In genomic region chr1:193103759-193104495, GRCh38 we compare ENCODE assay signal across 8 cellular contexts. TPM values are rescaled to one million over a fixed set of nuclear protein-coding genes. Genes with fewer than 3 reads are reported as not detected.
DNase-seq lines count a peak whose midpoint lies in the region; ATAC-seq and TF ChIP-seq lines count a peak whose summit lies in the region.

No MANE protein-coding gene starts in this region.

- peak overlapping the region; percentile 81 for H3K27ac ChIP-seq in SJCRH30

- H3K9me3 ChIP-seq in SJCRH30 (replicated peaks): no peaks in the 10 kb centered on the region

- no peak for TF ChIP-seq CTCF in fibroblast of mammary gland (conservative IDR thresholded peaks at IDR 0.05; ENCODE audit: control insufficient read depth, insufficient read depth, low read depth, low read length)

- DNase-seq in SJCRH30: peak in 1 of 2 experiments; percentile 26
- no peak for DNase-seq in fibroblast of mammary gland (ENCODE audit: low read depth)
- peak; percentile 5 for DNase-seq in retina
- DNase-seq in central memory CD4-positive, alpha-beta T cell: no peak

- peaks cover 11% of the 10 kb centered on the region for H3K36me3 ChIP-seq in SJCRH30

- ATAC-seq in GM19395 (IDR thresholded peaks at IDR 0.05; ENCODE audit: unreplicated experiment): peak; percentile 0
- ATAC-seq in GM18909 (IDR thresholded peaks at IDR 0.05; ENCODE audit: poor library complexity, unreplicated experiment): no peak
- ATAC-seq in GM21447 (IDR thresholded peaks at IDR 0.05; ENCODE audit: unreplicated experiment): no peak
- no peak for ATAC-seq in GM18868 (IDR thresholded peaks at IDR 0.05; ENCODE audit: unreplicated experiment)

- H3K4me3 ChIP-seq in SJCRH30 (peak overlapping the region; percentile 91), fibroblast of mammary gland (ENCODE audit: control insufficient read depth, low read depth, low read length) (peak overlapping the region; percentile 89)

- no peaks in the 10 kb centered on the region for H3K27me3 ChIP-seq in SJCRH30

- H3K4me1 ChIP-seq in SJCRH30: peaks cover 4% of the 10 kb centered on the region; the same call in 1 of the 2 replicates

RNA-seq across cellular contexts. Expression of gene GLRX2, which starts 1.3 kb away (rescaled TPM):
- 25.8 and 29.2 TPM in 2 replicates for total RNA-seq in SJCRH30 (2014; rRNA removed; shearing (Covaris generic))

RNA-seq across cellular contexts. Expression of gene CDC73, which starts 17.9 kb away (rescaled TPM):
- 14.7 and 15.8 TPM in 2 replicates for total RNA-seq in SJCRH30 (2014; rRNA removed; shearing (Covaris generic))

RNA-seq across cellular contexts. Expression of gene RO60, which starts 44.5 kb away (rescaled TPM):
- 80.9 and 91.9 TPM in 2 replicates for total RNA-seq in SJCRH30 (2014; rRNA removed; shearing (Covaris generic))

RNA-seq across cellular contexts. Expression of gene UCHL5, which starts 44.8 kb away (rescaled TPM):
- total RNA-seq in SJCRH30 (2014; rRNA removed; shearing (Covaris generic)): 36.1 and 42.2 TPM in 2 replicates
